In the genomic region with DNA sequence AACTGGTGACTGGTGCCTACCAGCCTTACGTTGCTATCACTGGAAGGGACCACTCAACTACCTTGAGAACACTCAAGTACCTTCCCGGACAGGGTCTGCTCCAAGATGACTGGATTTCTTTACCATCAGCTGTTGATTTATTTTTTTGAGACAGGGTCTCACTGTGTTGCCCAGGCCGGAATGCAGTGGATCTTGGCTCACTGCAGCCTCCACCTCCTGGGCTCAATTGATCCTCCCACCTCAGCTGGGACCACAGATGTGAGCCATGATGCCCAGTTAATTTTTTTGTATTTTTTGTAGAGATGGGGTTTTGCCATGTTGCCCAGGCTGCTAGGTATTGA, we compare ENCODE assay signal across 1 cellular context.
TF ChIP-seq lines count a peak whose summit lies in the region.

No MANE protein-coding gene starts in this region.

TF ChIP-seq in GM12878, 131 proteins besides CTCF, POLR2A, EP300 and RAD21:
- no peak for TF ChIP-seq HDGF (IDR thresholded peaks at IDR 0.05)
- no peak for TF ChIP-seq EZH2 (IDR thresholded peaks at IDR 0.05; ENCODE audit: borderline replicate concordance, control insufficient read depth, low read depth, low read length)
- TF ChIP-seq KDM1A (IDR thresholded peaks at IDR 0.05; ENCODE audit: borderline replicate concordance): no peak
- TF ChIP-seq ZNF384 (IDR thresholded peaks at IDR 0.05; ENCODE audit: borderline replicate concordance, low read depth, low read length): no peak
- TF ChIP-seq HDAC6 (IDR thresholded peaks at IDR 0.05; ENCODE audit: unreplicated experiment): no peak
- TF ChIP-seq CBX3 (IDR thresholded peaks at IDR 0.05; ENCODE audit: borderline replicate concordance, low read depth): no peak
- TF ChIP-seq SUPT20H (IDR thresholded peaks at IDR 0.05; ENCODE audit: borderline replicate concordance, control insufficient read depth, low read depth, low read length): no peak
- no peak for TF ChIP-seq SREBF1 (IDR thresholded peaks at IDR 0.05; ENCODE audit: low read length)
- TF ChIP-seq, protein P1, sequence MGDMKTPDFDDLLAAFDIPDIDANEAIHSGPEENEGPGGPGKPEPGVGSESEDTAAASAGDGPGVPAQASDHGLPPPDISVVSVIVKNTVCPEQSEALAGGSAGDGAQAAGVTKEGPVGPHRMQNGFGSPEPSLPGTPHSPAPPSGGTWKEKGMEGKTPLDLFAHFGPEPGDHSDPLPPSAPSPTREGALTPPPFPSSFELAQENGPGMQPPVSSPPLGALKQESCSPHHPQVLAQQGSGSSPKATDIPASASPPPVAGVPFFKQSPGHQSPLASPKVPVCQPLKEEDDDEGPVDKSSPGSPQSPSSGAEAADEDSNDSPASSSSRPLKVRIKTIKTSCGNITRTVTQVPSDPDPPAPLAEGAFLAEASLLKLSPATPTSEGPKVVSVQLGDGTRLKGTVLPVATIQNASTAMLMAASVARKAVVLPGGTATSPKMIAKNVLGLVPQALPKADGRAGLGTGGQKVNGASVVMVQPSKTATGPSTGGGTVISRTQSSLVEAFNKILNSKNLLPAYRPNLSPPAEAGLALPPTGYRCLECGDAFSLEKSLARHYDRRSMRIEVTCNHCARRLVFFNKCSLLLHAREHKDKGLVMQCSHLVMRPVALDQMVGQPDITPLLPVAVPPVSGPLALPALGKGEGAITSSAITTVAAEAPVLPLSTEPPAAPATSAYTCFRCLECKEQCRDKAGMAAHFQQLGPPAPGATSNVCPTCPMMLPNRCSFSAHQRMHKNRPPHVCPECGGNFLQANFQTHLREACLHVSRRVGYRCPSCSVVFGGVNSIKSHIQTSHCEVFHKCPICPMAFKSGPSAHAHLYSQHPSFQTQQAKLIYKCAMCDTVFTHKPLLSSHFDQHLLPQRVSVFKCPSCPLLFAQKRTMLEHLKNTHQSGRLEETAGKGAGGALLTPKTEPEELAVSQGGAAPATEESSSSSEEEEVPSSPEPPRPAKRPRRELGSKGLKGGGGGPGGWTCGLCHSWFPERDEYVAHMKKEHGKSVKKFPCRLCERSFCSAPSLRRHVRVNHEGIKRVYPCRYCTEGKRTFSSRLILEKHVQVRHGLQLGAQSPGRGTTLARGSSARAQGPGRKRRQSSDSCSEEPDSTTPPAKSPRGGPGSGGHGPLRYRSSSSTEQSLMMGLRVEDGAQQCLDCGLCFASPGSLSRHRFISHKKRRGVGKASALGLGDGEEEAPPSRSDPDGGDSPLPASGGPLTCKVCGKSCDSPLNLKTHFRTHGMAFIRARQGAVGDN (IDR thresholded peaks at IDR 0.05): no peak
- TF ChIP-seq, protein P2, sequence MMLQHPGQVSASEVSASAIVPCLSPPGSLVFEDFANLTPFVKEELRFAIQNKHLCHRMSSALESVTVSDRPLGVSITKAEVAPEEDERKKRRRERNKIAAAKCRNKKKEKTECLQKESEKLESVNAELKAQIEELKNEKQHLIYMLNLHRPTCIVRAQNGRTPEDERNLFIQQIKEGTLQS (IDR thresholded peaks at IDR 0.05; ENCODE audit: borderline replicate concordance, extremely low read depth, low read depth, low read length): no peak
- TF ChIP-seq NBN (IDR thresholded peaks at IDR 0.05): no peak
